9 cellular contexts compared by ENCODE assay signal in genomic region chr15:52005748-52006701, GRCh38. TPM values are rescaled to one million over a fixed set of nuclear protein-coding genes. Genes with fewer than 3 reads are reported as not detected.
DNase-seq lines count a peak whose midpoint lies in the region; ATAC-seq and TF ChIP-seq lines count a peak whose summit lies in the region.
"Had no signal": no experiment of that assay in that cellular context is flagged by ENCODE, and none has a peak within 500 bp of the region (broad histone marks: within the 10 kb centered on the region; RNA-seq: fewer than 3 reads in every experiment).

No MANE protein-coding gene starts in this region.

- H3K4ac ChIP-seq in mesenchymal stem cell (ENCODE audit: low read depth in 1 of 2, low read length in 2 of 2) = no peak overlapping the region

- H3K27me3 ChIP-seq in WERI-Rb-1 (ENCODE audit: insufficient read depth, low read depth, severe bottlenecking) (no peaks in the 10 kb centered on the region), mesenchymal stem cell (ENCODE audit: control insufficient read depth in 1 of 2, insufficient read depth in 1 of 2, low read length in 2 of 2) (no peaks in the 10 kb centered on the region)

- H2BK12ac ChIP-seq in mesenchymal stem cell (ENCODE audit: low read length in 2 of 2) = peak overlapping the region in 1 of 2 experiments; percentile 58

- H2BK120ac ChIP-seq in mesenchymal stem cell (ENCODE audit: low read depth, low read length) = no peak overlapping the region

- no peak overlapping the region for H3K4me3 Mint-ChIP-seq in activated CD4-positive, alpha-beta T cell treated with anti-CD3 and anti-CD28 coated beads, Interleukin-2, amount 10 ng/mL, durations not matched to agents 7 days and 5 days

- H3K9ac ChIP-seq in mesenchymal stem cell (ENCODE audit: low read length) = no peak overlapping the region
- H3K9ac ChIP-seq: parathyroid adenoma had no signal

- CTCF ChIA-PET in activated CD4-positive, alpha-beta T cell treated with anti-CD3 and anti-CD28 coated beads, Interleukin-2, amount 10 ng/mL, durations not matched to agents 7 days and 5 days (lab: Charles Lee) = interaction anchor here (0.5 kb wide), 2 partner anchors 27 to 72 kb away, joined by 3 to 4 read pairs; no protein-coding TSS in a partner anchor

- H3K27me3 Mint-ChIP-seq in activated CD4-positive, alpha-beta T cell treated with anti-CD3 and anti-CD28 coated beads, Interleukin-2, amount 10 ng/mL, durations not matched to agents 7 days and 5 days = no peaks in the 10 kb centered on the region

- H4K91ac ChIP-seq in mesenchymal stem cell (ENCODE audit: low read length) = no peak overlapping the region

- H3K9me3 Mint-ChIP-seq in activated CD4-positive, alpha-beta T cell treated with anti-CD3 and anti-CD28 coated beads, Interleukin-2, amount 10 ng/mL, durations not matched to agents 7 days and 5 days = peaks cover 2% of the 10 kb centered on the region

- no peak overlapping the region for H3K4me2 ChIP-seq in mesenchymal stem cell (ENCODE audit: low read length, poor library complexity, severe bottlenecking)

- peaks cover 54% of the 10 kb centered on the region for H3K4me1 Mint-ChIP-seq in activated CD4-positive, alpha-beta T cell treated with anti-CD3 and anti-CD28 coated beads, Interleukin-2, amount 10 ng/mL, durations not matched to agents 7 days and 5 days

- peak overlapping the region; percentile 52 for H3K27ac ChIP-seq in WERI-Rb-1
- H3K27ac ChIP-seq in mesenchymal stem cell (ENCODE audit: low read length, poor library complexity, severe bottlenecking) = no peak overlapping the region
- H3K27ac ChIP-seq: parathyroid adenoma had no signal

- TF ChIP-seq CTCF in WERI-Rb-1 (IDR thresholded peaks at IDR 0.05; ENCODE audit: low read depth, low read length) = no peak

- H3K14ac ChIP-seq in mesenchymal stem cell (ENCODE audit: low read length in 2 of 2) = no peak overlapping the region

- H2BK5ac ChIP-seq in mesenchymal stem cell (ENCODE audit: low read depth, low read length, poor library complexity, severe bottlenecking) = no peak overlapping the region

- peaks cover 3% of the 10 kb centered on the region for H3K36me3 Mint-ChIP-seq in activated CD4-positive, alpha-beta T cell treated with anti-CD3 and anti-CD28 coated beads, Interleukin-2, amount 10 ng/mL, durations not matched to agents 7 days and 5 days (ENCODE audit: low read depth)

- no peak overlapping the region for H3K23ac ChIP-seq in mesenchymal stem cell (ENCODE audit: low read length in 2 of 2)

- H3K18ac ChIP-seq in mesenchymal stem cell (ENCODE audit: low read depth in 1 of 2, low read length in 2 of 2) = no peak overlapping the region

- no peaks in the 10 kb centered on the region for H3K4me1 ChIP-seq in mesenchymal stem cell (ENCODE audit: control insufficient read depth, insufficient read depth, low read depth, low read length)
- H3K4me1 ChIP-seq: parathyroid adenoma had no signal

- peak overlapping the region; percentile 59 for H3K27ac Mint-ChIP-seq in activated CD4-positive, alpha-beta T cell treated with anti-CD3 and anti-CD28 coated beads, Interleukin-2, amount 10 ng/mL, durations not matched to agents 7 days and 5 days

- no peaks in the 10 kb centered on the region for H3K36me3 ChIP-seq in WERI-Rb-1
- H3K36me3 ChIP-seq in mesenchymal stem cell (ENCODE audit: control insufficient read depth in 1 of 2, insufficient read depth in 2 of 2, low read depth in 1 of 2, low read length in 2 of 2) = no peaks in the 10 kb centered on the region

- no peak for DNase-seq in activated CD4-positive, alpha-beta T cell treated with anti-CD3 and anti-CD28 coated beads, Interleukin-2, amount 10 ng/mL, durations not matched to agents 7 days and 5 days
- no peak for DNase-seq in activated CD4-positive, alpha-beta T cell treated with anti-CD3 and anti-CD28 coated beads, Interleukin-2, amount 50 U/mL, for 4 hours
- DNase-seq in WERI-Rb-1 = peak; percentile 45
- DNase-seq in mesenchymal stem cell = peak; percentile 66
- DNase-seq in medulla oblongata (ENCODE audit: extremely low spot score) = no peak
- no peak for DNase-seq in NCI-H2196 treated with DMSO at 0.1 percent for 48 hours (lab: John Stamatoyannopoulos, UW; ENCODE audit: unreplicated experiment)
- DNase-seq in SKM-1 (lab: John Stamatoyannopoulos, UW; ENCODE audit: unreplicated experiment) = no peak

- no peak overlapping the region for H2BK15ac ChIP-seq in mesenchymal stem cell (ENCODE audit: low read depth, poor library complexity, severe bottlenecking)

- H3K9me3 ChIP-seq in WERI-Rb-1 (ENCODE audit: severe bottlenecking) = no peaks in the 10 kb centered on the region
- H3K9me3 ChIP-seq in mesenchymal stem cell (ENCODE audit: control insufficient read depth, low read length) = no peaks in the 10 kb centered on the region

- no peak overlapping the region for H3K4me3 ChIP-seq in WERI-Rb-1 (ENCODE audit: low read depth, low read length)
- H3K4me3 ChIP-seq in mesenchymal stem cell (ENCODE audit: insufficient read depth in 1 of 2, low read depth in 1 of 2, low read length in 2 of 2) = no peak overlapping the region

- POLR2A ChIA-PET in activated CD4-positive, alpha-beta T cell treated with anti-CD3 and anti-CD28 coated beads, Interleukin-2, amount 10 ng/mL, durations not matched to agents 7 days and 5 days (lab: Charles Lee) = interaction anchor here (0.6 kb wide), 1 partner anchor 500 kb away, joined by 5 read pairs; no protein-coding TSS in a partner anchor

- H2AK5ac ChIP-seq in mesenchymal stem cell (ENCODE audit: low read length, severe bottlenecking) = no peak overlapping the region

- no peak overlapping the region for H2AFZ ChIP-seq in mesenchymal stem cell (ENCODE audit: low read depth, low read length)
- H2AFZ ChIP-seq: parathyroid adenoma had no signal

- peak; percentile 53 for ATAC-seq in HG02943 (IDR thresholded peaks at IDR 0.05; ENCODE audit: low read depth, unreplicated experiment)

- H4K8ac ChIP-seq in mesenchymal stem cell (ENCODE audit: low read length) = no peak overlapping the region

- WGBS in mesenchymal stem cell = 89% methylated on average over 2 of the region's 5 CpGs

- H3K79me1 ChIP-seq in mesenchymal stem cell (replicated peaks; ENCODE audit: low read length, poor library complexity, severe bottlenecking) = no peaks in the 10 kb centered on the region

RNA-seq across cellular contexts. Expression of gene MAPK6, which starts 13.0 kb away (rescaled TPM):
- total RNA-seq in activated CD4-positive, alpha-beta T cell treated with anti-CD3 and anti-CD28 coated beads, Interleukin-2, amount 10 ng/mL, durations not matched to agents 7 days and 5 days = 10 to 100 TPM; 23.4 to 25.4 TPM
- polyA plus RNA-seq in mesenchymal stem cell (2013, experiment 1 of 2) = 52.4 TPM
- polyA plus RNA-seq in mesenchymal stem cell (2013, experiment 2 of 2) = 53.5 TPM

RNA-seq across cellular contexts. Expression of gene LEO1, which starts 34.4 kb away (rescaled TPM):
- 10 to 100 TPM; 32.0 to 34.4 TPM for total RNA-seq in activated CD4-positive, alpha-beta T cell treated with anti-CD3 and anti-CD28 coated beads, Interleukin-2, amount 10 ng/mL, durations not matched to agents 7 days and 5 days
- polyA plus RNA-seq in mesenchymal stem cell (2013, experiment 1 of 2) = 25.7 TPM
- 25.2 TPM for polyA plus RNA-seq in mesenchymal stem cell (2013, experiment 2 of 2)

Comparison
In these comparisons a context has a peak if more than half of its experiments do, and no peak if none do; other contexts are left out.
1. DNase-seq: peak in WERI-Rb-1 (single experiment) and mesenchymal stem cell (single experiment); none in activated CD4-positive, alpha-beta T cell treated with anti-CD3 and anti-CD28 coated beads, Interleukin-2, amount 10 ng/mL, durations not matched to agents 7 days and 5 days (single experiment), activated CD4-positive, alpha-beta T cell treated with anti-CD3 and anti-CD28 coated beads, Interleukin-2, amount 50 U/mL, for 4 hours (0 of 2), medulla oblongata (single experiment), NCI-H2196 treated with DMSO at 0.1 percent for 48 hours (single experiment) and SKM-1 (single experiment).